In the genomic region with DNA sequence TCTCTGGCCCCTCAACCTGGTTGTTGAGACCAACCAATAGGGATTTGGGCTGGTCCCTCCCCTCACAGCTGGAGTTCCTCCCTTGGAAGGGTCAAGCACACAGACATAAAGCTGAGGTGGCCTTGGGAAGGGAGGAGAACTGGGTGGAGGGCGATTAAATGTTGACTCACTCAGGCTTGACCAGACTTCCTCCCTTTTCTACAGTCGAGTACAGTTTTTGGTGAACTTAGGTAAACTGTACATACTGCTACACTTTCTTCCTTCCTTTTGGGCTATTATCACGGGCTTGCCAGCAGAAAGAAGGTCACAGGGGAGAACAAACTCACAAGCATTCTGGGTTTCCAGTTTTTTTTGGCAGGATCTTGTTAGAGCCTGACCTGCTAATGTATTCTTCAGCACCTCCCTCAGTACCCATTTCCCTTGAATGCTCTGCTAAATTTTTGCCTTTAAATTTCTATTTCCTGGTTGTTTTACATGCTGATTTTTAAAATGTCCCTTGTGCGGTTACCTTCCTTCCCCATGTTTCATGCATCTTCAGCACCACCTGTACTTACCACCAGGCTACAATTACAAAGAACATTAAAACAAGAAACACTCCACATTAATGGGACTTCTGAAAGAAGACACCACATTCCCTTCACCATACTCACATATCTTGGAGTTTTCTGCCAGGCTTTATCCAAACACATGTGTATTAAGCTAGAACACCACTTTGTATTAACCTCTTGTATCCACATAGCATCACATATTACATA, we compare ENCODE assay signal across 11 cellular contexts.
DNase-seq lines count a peak whose midpoint lies in the region; ATAC-seq, FAIRE-seq and TF ChIP-seq lines count a peak whose summit lies in the region.
"Had no signal": no experiment of that assay in that cellular context is flagged by ENCODE, and none has a peak within 500 bp of the region (broad histone marks: within the 10 kb centered on the region; RNA-seq: fewer than 3 reads in every experiment).

No MANE protein-coding gene starts in this region.

- H3K27me3 ChIP-seq in liver (ENCODE audit: control insufficient read depth in 4 of 4, insufficient read depth in 4 of 4, low read length in 3 of 4) (no peaks in the 10 kb centered on the region), HepG2 (ENCODE audit: control insufficient read depth in 1 of 2, insufficient read depth in 2 of 2, low read length in 2 of 2) (no peaks in the 10 kb centered on the region; a peak in 1 of 5 replicates), left lung (no peaks in the 10 kb centered on the region)

- H3K4me1 ChIP-seq in liver (ENCODE audit: control insufficient read depth in 4 of 4, insufficient read depth in 4 of 4, low read length in 3 of 4), result no peaks in the 10 kb centered on the region
- no peaks in the 10 kb centered on the region for H3K4me1 ChIP-seq in HepG2 (ENCODE audit: insufficient read depth, low read length)
- peaks cover 0 to 16% of the 10 kb centered on the region in 2 donors for H3K4me1 ChIP-seq in left lung

- ATAC-seq in HepG2 (no peak), left lung (peak; percentile 83), HG03354 (IDR thresholded peaks at IDR 0.05; ENCODE audit: poor library complexity, severe bottlenecking, unreplicated experiment) (no peak)
- ATAC-seq: GM12878 had no signal

- H3K9me3 Mint-ChIP-seq in chondrocyte (ENCODE audit: low read depth), result peaks cover 3% of the 10 kb centered on the region

- H3K79me2 ChIP-seq in HepG2 (ENCODE audit: insufficient read depth, low read length), result no peaks in the 10 kb centered on the region

- H3K4me3 ChIP-seq in liver (ENCODE audit: low read depth in 1 of 3, low read length in 3 of 3) (no peak overlapping the region), HepG2 (replicated peaks in 1 of 3; ENCODE audit: insufficient read depth in 1 of 3, low read depth in 2 of 3, low read length in 3 of 3) (no peak overlapping the region), left lung (no peak overlapping the region)
- H3K4me3 ChIP-seq: GM12878 had no signal

- H3K9me3 ChIP-seq in liver (ENCODE audit: control insufficient read depth in 4 of 4, low read length in 3 of 4) (no peaks in the 10 kb centered on the region), HepG2 (ENCODE audit: low read length) (no peaks in the 10 kb centered on the region), left lung (no peaks in the 10 kb centered on the region)

- intact Hi-C loops in HepG2 (cut with micrococcal nuclease; ENCODE audit: unreplicated experiment), result no loop called here
- intact Hi-C loops in left lung (cut with DNase I), result no loop called here

- H3K4me1 Mint-ChIP-seq in chondrocyte (ENCODE audit: low read depth), result peaks cover 22% of the 10 kb centered on the region

- H3K36me3 Mint-ChIP-seq in chondrocyte (ENCODE audit: low read depth), result no peaks in the 10 kb centered on the region

- no peak overlapping the region for H3K4me3 Mint-ChIP-seq in chondrocyte (ENCODE audit: unreplicated experiment)

- no peak for FAIRE-seq in HepG2 (lab: Jason Lieb, UNC)
- FAIRE-seq: GM12878 had no signal

- peak overlapping the region; percentile 12 for H3K27ac Mint-ChIP-seq in chondrocyte (ENCODE audit: unreplicated experiment)

- no peak for TF ChIP-seq EP300 in HepG2 (IDR thresholded peaks at IDR 0.05; ENCODE audit: low read depth in 2 of 2, low read length in 2 of 2)
- no peak for TF ChIP-seq EP300 in HepG2 (CRISPR knock-in tag; IDR thresholded peaks at IDR 0.05; ENCODE audit: borderline replicate concordance)

- TF ChIP-seq RAD21 in liver (IDR thresholded peaks at IDR 0.05) (no peak), HepG2 (CRISPR knock-in tag; IDR thresholded peaks at IDR 0.05) (no peak)

- H3K9ac ChIP-seq in liver (ENCODE audit: low read depth in 1 of 2, low read length in 2 of 2), result no peak overlapping the region
- H3K9ac ChIP-seq in HepG2 (ENCODE audit: insufficient read depth, low read depth, low read length), result no peak overlapping the region

- no TSS peak for BruUV-seq in HepG2 (replicated peaks; lab: Mats Ljungman, UMichigan)

- WGBS in liver, result 62% methylated on average over 4 of the region's 4 CpGs
- WGBS in HepG2 (ENCODE audit: low lambda C conversion rate), result 10% methylated on average over 4 of the region's 4 CpGs

- H4K20me1 ChIP-seq in HepG2 (ENCODE audit: insufficient read depth, low read length), result no peaks in the 10 kb centered on the region

- H3K27ac ChIP-seq in liver (ENCODE audit: low read depth in 1 of 2, low read length in 2 of 2), result peak overlapping the region in 1 of 2 donors; percentile 42
- H3K27ac ChIP-seq in HepG2 (ENCODE audit: extremely low read length, insufficient read depth, low read length), result no peak overlapping the region
- H3K27ac ChIP-seq in left lung, result peak overlapping the region in 1 of 2 donors; percentile 55

- TF ChIP-seq CTCF in liver (IDR thresholded peaks at IDR 0.05; ENCODE audit: low read depth, low read length, missing input control) (no peak), HepG2 (CRISPR knock-in tag; IDR thresholded peaks at IDR 0.05) (no peak), chondrocyte (IDR thresholded peaks at IDR 0.05) (no peak), left lung (IDR thresholded peaks at IDR 0.05) (no peak)

- H3K4me2 ChIP-seq in HepG2 (ENCODE audit: low read depth, low read length), result no peak overlapping the region

- no peaks in the 10 kb centered on the region for H3K27me3 Mint-ChIP-seq in chondrocyte (ENCODE audit: low read depth)

- DNase-seq in HepG2 (ENCODE audit: low spot score) (no peak), chondrocyte (ENCODE audit: low spot score) (no peak), left lung (peak in 1 of 2 donors; percentile 36), DMS153 treated with DMSO at 0.1 percent for 48 hours (lab: John Stamatoyannopoulos, UW; ENCODE audit: unreplicated experiment) (no peak), DMS53 treated with DMSO at 0.1 percent for 48 hours (lab: John Stamatoyannopoulos, UW; ENCODE audit: unreplicated experiment) (no peak)
- no peak for DNase-seq in activated CD4-positive, alpha-beta T cell treated with anti-CD3 and anti-CD28 coated beads for 1 hour
- DNase-seq: activated CD4-positive, alpha-beta T cell treated with anti-CD3 and anti-CD28 coated beads, Interleukin-2, amount 50 U/mL, for 1 hour; GOT3 had no signal

- POLR2A ChIA-PET in HepG2 (lab: Yijun Ruan, JAX), result no interaction called here

- no peak overlapping the region for H2AFZ ChIP-seq in HepG2 (ENCODE audit: low read length)

- no peak for TF ChIP-seq POLR2A in HepG2 (IDR thresholded peaks at IDR 0.05; ENCODE audit: insufficient read depth in 1 of 2, low read depth in 2 of 2, low read length in 2 of 2)

- CTCF ChIA-PET in HepG2 (lab: Yijun Ruan, JAX; ENCODE audit: low intra/inter-chr PET ratio, low total read pairs), result no interaction called here

- in situ Hi-C loops in HepG2 (cut with HindIII; ENCODE audit: extremely low pct_ligation_motif_present, low pct_unique_long_range_greater_than_20kb), result no loop called here

- H3K36me3 ChIP-seq in liver (ENCODE audit: control insufficient read depth in 4 of 4, insufficient read depth in 3 of 4, low read depth in 1 of 4, low read length in 3 of 4) (no peaks in the 10 kb centered on the region), HepG2 (replicated peaks in 1 of 2; ENCODE audit: control insufficient read depth in 1 of 2, insufficient read depth in 2 of 2, low read length in 2 of 2) (no peaks in the 10 kb centered on the region), left lung (no peaks in the 10 kb centered on the region)

TF ChIP-seq in liver, 16 proteins besides CTCF, POLR2A, EP300 and RAD21:
- no peak for TF ChIP-seq HNF4A (conservative IDR thresholded peaks at IDR 0.05)
- peak; percentile 10 for TF ChIP-seq SP1 (IDR thresholded peaks at IDR 0.05)
- peak; percentile 23 for TF ChIP-seq NR2F2 (IDR thresholded peaks at IDR 0.05)

TF ChIP-seq in HepG2, 621 proteins besides CTCF, POLR2A, EP300 and RAD21 (continues in another document):
- TF ChIP-seq RXRA (CRISPR knock-in tag; IDR thresholded peaks at IDR 0.05) (no peak), SMAD9 (CRISPR knock-in tag; IDR thresholded peaks at IDR 0.05) (no peak), TOPORS (CRISPR knock-in tag; IDR thresholded peaks at IDR 0.05) (no peak), SOX5 (CRISPR knock-in tag; IDR thresholded peaks at IDR 0.05; ENCODE audit: borderline replicate concordance) (no peak), ZNF773 (CRISPR knock-in tag; IDR thresholded peaks at IDR 0.05; ENCODE audit: borderline replicate concordance) (no peak), ZNF777 (CRISPR knock-in tag; IDR thresholded peaks at IDR 0.05) (no peak), ZNF747 (CRISPR knock-in tag; IDR thresholded peaks at IDR 0.05; ENCODE audit: borderline replicate concordance) (no peak), THYN1 (CRISPR knock-in tag; IDR thresholded peaks at IDR 0.05; ENCODE audit: borderline replicate concordance, low read depth) (no peak)
- TF ChIP-seq, protein P1, sequence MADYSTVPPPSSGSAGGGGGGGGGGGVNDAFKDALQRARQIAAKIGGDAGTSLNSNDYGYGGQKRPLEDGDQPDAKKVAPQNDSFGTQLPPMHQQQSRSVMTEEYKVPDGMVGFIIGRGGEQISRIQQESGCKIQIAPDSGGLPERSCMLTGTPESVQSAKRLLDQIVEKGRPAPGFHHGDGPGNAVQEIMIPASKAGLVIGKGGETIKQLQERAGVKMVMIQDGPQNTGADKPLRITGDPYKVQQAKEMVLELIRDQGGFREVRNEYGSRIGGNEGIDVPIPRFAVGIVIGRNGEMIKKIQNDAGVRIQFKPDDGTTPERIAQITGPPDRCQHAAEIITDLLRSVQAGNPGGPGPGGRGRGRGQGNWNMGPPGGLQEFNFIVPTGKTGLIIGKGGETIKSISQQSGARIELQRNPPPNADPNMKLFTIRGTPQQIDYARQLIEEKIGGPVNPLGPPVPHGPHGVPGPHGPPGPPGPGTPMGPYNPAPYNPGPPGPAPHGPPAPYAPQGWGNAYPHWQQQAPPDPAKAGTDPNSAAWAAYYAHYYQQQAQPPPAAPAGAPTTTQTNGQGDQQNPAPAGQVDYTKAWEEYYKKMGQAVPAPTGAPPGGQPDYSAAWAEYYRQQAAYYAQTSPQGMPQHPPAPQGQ (CRISPR knock-in tag; IDR thresholded peaks at IDR 0.05; ENCODE audit: borderline replicate concordance), result no peak
- TF ChIP-seq, protein P2, sequence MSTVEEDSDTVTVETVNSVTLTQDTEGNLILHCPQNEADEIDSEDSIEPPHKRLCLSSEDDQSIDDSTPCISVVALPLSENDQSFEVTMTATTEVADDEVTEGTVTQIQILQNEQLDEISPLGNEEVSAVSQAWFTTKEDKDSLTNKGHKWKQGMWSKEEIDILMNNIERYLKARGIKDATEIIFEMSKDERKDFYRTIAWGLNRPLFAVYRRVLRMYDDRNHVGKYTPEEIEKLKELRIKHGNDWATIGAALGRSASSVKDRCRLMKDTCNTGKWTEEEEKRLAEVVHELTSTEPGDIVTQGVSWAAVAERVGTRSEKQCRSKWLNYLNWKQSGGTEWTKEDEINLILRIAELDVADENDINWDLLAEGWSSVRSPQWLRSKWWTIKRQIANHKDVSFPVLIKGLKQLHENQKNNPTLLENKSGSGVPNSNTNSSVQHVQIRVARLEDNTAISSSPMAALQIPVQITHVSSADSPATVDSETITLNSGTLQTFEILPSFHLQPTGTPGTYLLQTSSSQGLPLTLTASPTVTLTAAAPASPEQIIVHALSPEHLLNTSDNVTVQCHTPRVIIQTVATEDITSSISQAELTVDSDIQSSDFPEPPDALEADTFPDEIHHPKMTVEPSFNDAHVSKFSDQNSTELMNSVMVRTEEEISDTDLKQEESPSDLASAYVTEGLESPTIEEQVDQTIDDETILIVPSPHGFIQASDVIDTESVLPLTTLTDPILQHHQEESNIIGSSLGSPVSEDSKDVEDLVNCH (CRISPR knock-in tag; IDR thresholded peaks at IDR 0.05), result no peak
